In the genomic region with DNA sequence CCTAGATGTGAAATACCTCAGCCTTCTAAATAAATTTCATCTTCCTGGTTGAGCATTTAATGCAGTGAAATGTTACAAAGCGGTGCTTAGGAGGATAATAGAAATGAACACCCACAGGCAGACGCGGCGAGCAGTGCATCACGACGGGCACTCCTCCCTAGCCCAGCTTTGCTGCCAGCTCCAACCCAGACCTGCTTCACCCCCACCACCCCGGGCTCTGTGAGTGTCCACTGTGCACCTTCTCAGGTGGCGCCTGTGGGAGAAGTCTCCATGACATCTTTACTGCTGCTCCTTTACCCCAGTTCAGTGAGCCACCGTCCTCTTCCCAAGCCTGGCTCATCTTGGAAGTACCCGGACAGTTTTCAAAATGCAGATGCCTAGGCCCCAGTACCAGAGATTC, we compare ENCODE assay signal across 31 cellular contexts. TPM values are rescaled to one million over a fixed set of nuclear protein-coding genes. Genes with fewer than 3 reads are reported as not detected.
A peak's percentile ranks its signal among the peaks of the same experiment; 100 is the strongest.
DNase-seq lines count a peak whose midpoint lies in the region; ATAC-seq and TF ChIP-seq lines count a peak whose summit lies in the region.
"Had no signal": no experiment of that assay in that cellular context is flagged by ENCODE, and none has a peak within 500 bp of the region (broad histone marks: within the 10 kb centered on the region; RNA-seq: fewer than 3 reads in every experiment).

No MANE protein-coding gene starts in this region.

- H3K4me1 ChIP-seq in lower lobe of right lung = peaks cover 17% of the 10 kb centered on the region
- peaks cover 3% of the 10 kb centered on the region for H3K4me1 ChIP-seq in neural progenitor cell
- peaks cover 0 to 11% of the 10 kb centered on the region in 2 donors for H3K4me1 ChIP-seq in neuronal stem cell (ENCODE audit: control insufficient read depth in 2 of 2, insufficient read depth in 1 of 2, low read depth in 1 of 2, low read length in 2 of 2)
- H3K4me1 ChIP-seq: BE2C had no signal

- H3K9ac ChIP-seq in neural progenitor cell = no peak overlapping the region
- no peak overlapping the region for H3K9ac ChIP-seq in neuronal stem cell (ENCODE audit: low read depth, low read length, poor library complexity)
- H3K9ac ChIP-seq: BLaER1; BLaER1 treated with 17β-estradiol and CSF1 and Interleukin-3, amounts not matched to agents 10 nM and 100 nM had no signal

- WGBS in neuronal stem cell (ENCODE audit: extremely low coverage in 2 of 2, insufficient read length in 2 of 2, insufficient replicate concordance in 1 of 2), 2 donors = no CpG with 5 or more reads among the region's 10 CpGs

- peaks cover 2% of the 10 kb centered on the region for H3K9me3 Mint-ChIP-seq in neural progenitor cell
- H3K9me3 Mint-ChIP-seq: CD4-positive, alpha-beta T cell; CD8-positive, alpha-beta T cell had no signal

- no peak overlapping the region for H3K18ac ChIP-seq in neuronal stem cell (ENCODE audit: low read length)

- H2BK120ac ChIP-seq in neuronal stem cell (ENCODE audit: low read depth, low read length) = no peak overlapping the region

- H4K8ac ChIP-seq in neuronal stem cell (ENCODE audit: low read depth, low read length) = no peak overlapping the region

- ATAC-seq in lower lobe of right lung (no peak), HG03342 (IDR thresholded peaks at IDR 0.05; ENCODE audit: unreplicated experiment) (no peak)
- ATAC-seq: A549; CD8-positive, alpha-beta T cell had no signal

- no peak overlapping the region for H3K4me2 ChIP-seq in neural progenitor cell
- no peak overlapping the region for H3K4me2 ChIP-seq in neuronal stem cell (ENCODE audit: insufficient read depth, low read length, poor library complexity, severe bottlenecking)
- H3K4me2 ChIP-seq: A549, BLaER1 had no signal

- peaks cover 6% of the 10 kb centered on the region for H3K9me3 ChIP-seq in lower lobe of right lung
- H3K9me3 ChIP-seq in neural progenitor cell (ENCODE audit: low read depth) = no peaks in the 10 kb centered on the region
- H3K9me3 ChIP-seq in neuronal stem cell (replicated peaks in 1 of 2; ENCODE audit: control insufficient read depth in 2 of 2, insufficient read depth in 1 of 2, low read depth in 1 of 2, low read length in 2 of 2) = peaks cover 3 to 6% of the 10 kb centered on the region in 2 donors

- H3K27me3 ChIP-seq in lower lobe of right lung (ENCODE audit: low read depth) (no peaks in the 10 kb centered on the region), neural progenitor cell (peaks cover 49% of the 10 kb centered on the region), neuronal stem cell (ENCODE audit: control insufficient read depth in 3 of 3, insufficient read depth in 3 of 3, low read depth in 1 of 3, low read length in 3 of 3) (peaks cover 3 to 17% (median 15%) of the 10 kb centered on the region in 3 experiments)
- H3K27me3 ChIP-seq: BLaER1; BLaER1 treated with 17β-estradiol and CSF1 and Interleukin-3, amounts not matched to agents 10 nM and 100 nM had no signal

- H3K36me3 Mint-ChIP-seq in neural progenitor cell = no peaks in the 10 kb centered on the region
- H3K36me3 Mint-ChIP-seq: CD4-positive, alpha-beta memory T cell; CD4-positive, CD25-positive, alpha-beta regulatory T cell; CD8-positive, alpha-beta memory T cell; CD8-positive, alpha-beta T cell had no signal

- H3K27ac ChIP-seq in lower lobe of right lung = no peak overlapping the region
- H3K27ac ChIP-seq in neural progenitor cell = no peak overlapping the region
- H3K27ac ChIP-seq in neuronal stem cell (replicated peaks; ENCODE audit: low read length) = no peak overlapping the region
- H3K27ac ChIP-seq: 22Rv1, A549, BLaER1, C4-2B had no signal

- H3K4me3 ChIP-seq in lower lobe of right lung (no peak overlapping the region), neural progenitor cell (no peak overlapping the region), neuronal stem cell (ENCODE audit: low read length in 2 of 2) (no peak overlapping the region)
- H3K4me3 ChIP-seq: A549; BLaER1; BLaER1 treated with 17β-estradiol and CSF1 and Interleukin-3, amounts not matched to agents 10 nM and 100 nM had no signal

- H4K20me1 ChIP-seq in neural progenitor cell (ENCODE audit: low read depth) = no peaks in the 10 kb centered on the region
- H4K20me1 ChIP-seq: BLaER1; BLaER1 treated with 17β-estradiol and CSF1 and Interleukin-3, amounts not matched to agents 10 nM and 100 nM had no signal

- H3K27me3 Mint-ChIP-seq in neural progenitor cell (ENCODE audit: insufficient read depth, low read depth) = peaks cover 17% of the 10 kb centered on the region
- H3K27me3 Mint-ChIP-seq: B cell had no signal

- intact Hi-C loops in lower lobe of right lung (cut with DNase I) = no loop called here

- H3K23ac ChIP-seq in neuronal stem cell (ENCODE audit: low read depth, low read length, poor library complexity) = no peak overlapping the region

- peaks cover 15% of the 10 kb centered on the region for H3F3A ChIP-seq in neural progenitor cell (ENCODE audit: low read depth)

- H2AFZ ChIP-seq in neural progenitor cell (replicated peaks) = no peak overlapping the region
- no peak overlapping the region for H2AFZ ChIP-seq in neuronal stem cell (ENCODE audit: low read length)

- TF ChIP-seq CTCF in lower lobe of right lung (IDR thresholded peaks at IDR 0.05) (no peak), neural progenitor cell (IDR thresholded peaks at IDR 0.05) (no peak), GM20000 (IDR thresholded peaks at IDR 0.05; ENCODE audit: extremely low read depth, missing control alignments) (no peak)

- no peak overlapping the region for H4K91ac ChIP-seq in neuronal stem cell (ENCODE audit: low read depth, low read length, poor library complexity)

- H3K4me3 Mint-ChIP-seq in neural progenitor cell = no peak overlapping the region
- H3K4me3 Mint-ChIP-seq: B cell; CD4-positive, alpha-beta memory T cell; CD4-positive, alpha-beta T cell; CD4-positive, CD25-positive, alpha-beta regulatory T cell; CD8-positive, alpha-beta memory T cell; CD8-positive, alpha-beta T cell had no signal

- no peak overlapping the region for H2AK5ac ChIP-seq in neuronal stem cell (ENCODE audit: low read depth, low read length)

- peak overlapping the region; percentile 35 for H3K27ac Mint-ChIP-seq in neural progenitor cell
- H3K27ac Mint-ChIP-seq: B cell; CD4-positive, alpha-beta memory T cell; CD4-positive, alpha-beta T cell; CD4-positive, CD25-positive, alpha-beta regulatory T cell; CD8-positive, alpha-beta memory T cell; CD8-positive, alpha-beta T cell had no signal

- H3K79me2 ChIP-seq in neural progenitor cell (ENCODE audit: low read depth) = no peaks in the 10 kb centered on the region

- H2BK15ac ChIP-seq in neuronal stem cell (ENCODE audit: low read length) = no peak overlapping the region

- peaks cover 22% of the 10 kb centered on the region for H3K4me1 Mint-ChIP-seq in neural progenitor cell

- H2BK12ac ChIP-seq in neuronal stem cell (ENCODE audit: low read length) = no peak overlapping the region

- peak overlapping the region; percentile 9 for H2BK5ac ChIP-seq in neuronal stem cell (ENCODE audit: low read length)

- H3K36me3 ChIP-seq in lower lobe of right lung (no peaks in the 10 kb centered on the region), neural progenitor cell (no peaks in the 10 kb centered on the region), neuronal stem cell (replicated peaks in 1 of 2; ENCODE audit: control insufficient read depth in 2 of 2, insufficient read depth in 2 of 2, low read length in 2 of 2) (no peaks in the 10 kb centered on the region)
- H3K36me3 ChIP-seq: BE2C, BLaER1 had no signal

- DNase-seq in lower lobe of right lung (peak; percentile 40), neural progenitor cell (ENCODE audit: low spot score) (no peak), neuronal stem cell (ENCODE audit: low spot score) (no peak), GM20000 (ENCODE audit: low spot score) (no peak)
- no peak for DNase-seq in stimulated activated CD8-positive, alpha-beta memory T cell treated with anti-CD3 and anti-CD28 coated beads, Interleukin-4, amount 100 ng/mL, for 48 hours
- DNase-seq: 8988T; ACHN; AML-193; BE2C; C1 segment of cervical spinal cord; Caco-2; Calu3; CD4-positive, alpha-beta memory T cell; CD4-positive, alpha-beta T cell; CD4-positive, CD25-positive, alpha-beta regulatory T cell; CD8-positive, alpha-beta memory T cell; CD8-positive, alpha-beta T cell; COR-L47; DMS 273 treated with DMSO at 0.1 percent for 48 hours; DMS53; DMS79; DMS79 treated with DMSO at 0.1 percent for 48 hours; DND-41; EL had no signal

- H3K4ac ChIP-seq in neuronal stem cell (ENCODE audit: low read length) = no peak overlapping the region

- no peaks in the 10 kb centered on the region for H3K79me1 ChIP-seq in neuronal stem cell (ENCODE audit: low read depth, low read length)

- no peak overlapping the region for H3K14ac ChIP-seq in neuronal stem cell (ENCODE audit: low read length)

RNA-seq across cellular contexts. Expression of gene CHST15, which starts 5.2 kb away (rescaled TPM):
- total RNA-seq in lower lobe of right lung (36.5 TPM), neural progenitor cell (ENCODE audit: low replicate concordance) (0.54 and 0.59 TPM in 2 replicates)
- polyA plus RNA-seq in neuronal stem cell (2013, experiment 1 of 2) = 0.42 TPM
- 0.43 TPM for polyA plus RNA-seq in neuronal stem cell (2013, experiment 2 of 2)
- polyA plus RNA-seq: CD8-positive, alpha-beta memory T cell had no signal

Comparison
In these comparisons a context has a peak if more than half of its experiments do, and no peak if none do; other contexts are left out.
1. RNA of gene CHST15, which starts 5.2 kb away (total RNA-seq): 36.5 TPM in lower lobe of right lung (single experiment); 0.54 to 0.59 TPM in neural progenitor cell; every median in the first group is over 10 times any median in the second.